8 cellular contexts compared by ENCODE assay signal in the genomic region with DNA sequence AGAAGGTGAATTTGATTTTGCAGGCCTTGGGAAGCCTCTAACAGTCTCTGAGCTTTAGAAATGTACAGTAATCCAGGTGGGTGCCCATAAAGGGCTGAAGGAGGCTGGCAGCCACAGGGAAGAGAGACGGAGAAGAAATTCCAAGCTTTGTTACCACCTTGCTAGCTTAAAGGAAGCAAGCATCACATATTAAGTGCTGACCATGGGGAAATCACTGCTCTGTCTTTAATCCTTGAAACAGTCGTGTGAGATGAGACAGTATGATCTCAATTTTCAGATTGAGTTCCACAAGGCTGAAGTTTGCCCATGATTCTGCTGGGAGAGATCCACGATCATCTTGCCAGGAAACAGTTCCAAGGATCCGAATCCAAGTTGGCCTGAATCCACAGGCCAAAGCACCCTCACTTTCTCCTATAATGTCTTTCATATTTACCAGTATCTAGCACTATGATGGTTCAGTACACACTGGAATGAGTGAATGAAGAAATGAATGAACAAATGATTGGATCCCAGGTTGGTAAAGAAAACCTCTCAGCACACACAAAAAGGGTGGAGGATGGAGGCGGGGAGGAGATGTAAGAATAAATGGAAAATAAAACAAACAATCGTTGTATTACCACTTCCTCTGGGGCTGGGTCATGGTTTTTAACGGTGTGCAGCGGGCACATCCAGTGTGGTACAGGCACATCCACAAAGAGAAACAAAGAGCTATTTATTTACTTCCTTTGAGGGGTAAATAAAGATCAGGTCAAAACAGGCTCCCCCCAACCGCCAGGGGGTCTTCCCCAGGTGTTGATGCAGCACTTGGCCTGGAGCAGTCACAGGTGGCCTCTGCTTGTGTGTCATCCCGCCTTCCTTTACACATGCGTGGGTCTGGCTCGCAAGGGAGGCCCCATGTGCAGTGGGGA. TPM values are rescaled to one million over a fixed set of nuclear protein-coding genes. Genes with fewer than 3 reads are reported as not detected.
DNase-seq lines count a peak whose midpoint lies in the region; ATAC-seq and TF ChIP-seq lines count a peak whose summit lies in the region.

No MANE protein-coding gene starts in this region.

- no peak for ATAC-seq in HG03469 (IDR thresholded peaks at IDR 0.05; ENCODE audit: unreplicated experiment)
- ATAC-seq in HG02884 (IDR thresholded peaks at IDR 0.05; ENCODE audit: unreplicated experiment) = no peak

- H3K9me3 Mint-ChIP-seq in T-helper 1 cell treated with Interleukin-12 subunit alpha and Interleukin-12 subunit beta and Interleukin-4 antibody, amounts not matched to agents 30 μg/mL and 1 μg/mL, for 36 hours = no peaks in the 10 kb centered on the region
- no peaks in the 10 kb centered on the region for H3K9me3 Mint-ChIP-seq in HFFc6

- peak overlapping the region in 1 of 2 donors; percentile 9 for H3K27ac ChIP-seq in coronary artery

- H3K4me1 Mint-ChIP-seq in T-helper 1 cell treated with Interleukin-12 subunit alpha and Interleukin-12 subunit beta and Interleukin-4 antibody, amounts not matched to agents 30 μg/mL and 1 μg/mL, for 36 hours (ENCODE audit: low read depth) = peaks cover 56% of the 10 kb centered on the region
- peaks cover 15% of the 10 kb centered on the region for H3K4me1 Mint-ChIP-seq in HFFc6 (ENCODE audit: low read depth)

- H3K4me3 ChIP-seq in coronary artery = no peak overlapping the region

- no peaks in the 10 kb centered on the region for H3K27me3 Mint-ChIP-seq in T-helper 1 cell treated with Interleukin-12 subunit alpha and Interleukin-12 subunit beta and Interleukin-4 antibody, amounts not matched to agents 30 μg/mL and 1 μg/mL, for 36 hours (ENCODE audit: low read depth)
- H3K27me3 Mint-ChIP-seq in HFFc6 (ENCODE audit: insufficient read depth) = peaks cover 12% of the 10 kb centered on the region

- TF ChIP-seq CTCF in HFFc6 (IDR thresholded peaks at IDR 0.05) (no peak), coronary artery (IDR thresholded peaks at IDR 0.05) (no peak)

- peak overlapping the region; percentile 80 for H3K4me3 Mint-ChIP-seq in T-helper 1 cell treated with Interleukin-12 subunit alpha and Interleukin-12 subunit beta and Interleukin-4 antibody, amounts not matched to agents 30 μg/mL and 1 μg/mL, for 36 hours
- H3K4me3 Mint-ChIP-seq in HFFc6 = no peak overlapping the region

- peak overlapping the region; percentile 99 for H3K27ac Mint-ChIP-seq in T-helper 1 cell treated with Interleukin-12 subunit alpha and Interleukin-12 subunit beta and Interleukin-4 antibody, amounts not matched to agents 30 μg/mL and 1 μg/mL, for 36 hours
- H3K27ac Mint-ChIP-seq in HFFc6 = no peak overlapping the region

- H3K36me3 Mint-ChIP-seq in T-helper 1 cell treated with Interleukin-12 subunit alpha and Interleukin-12 subunit beta and Interleukin-4 antibody, amounts not matched to agents 30 μg/mL and 1 μg/mL, for 36 hours (ENCODE audit: low read depth) = peaks cover 35% of the 10 kb centered on the region
- no peaks in the 10 kb centered on the region for H3K36me3 Mint-ChIP-seq in HFFc6 (ENCODE audit: low read depth)

- DNase-seq in GM19238 (ENCODE audit: insufficient read length, low spot score) (peak; percentile 60), HFFc6 (no peak), coronary artery (ENCODE audit: low spot score) (no peak)
- DNase-seq in central memory CD4-positive, alpha-beta T cell = peak; percentile 79
- DNase-seq in stimulated activated CD4-positive, alpha-beta T cell treated with anti-CD3 and anti-CD28 coated beads, TNF-alpha, amount 100 ng/mL, for 48 hours (ENCODE audit: low read depth in 3 of 3) = peak; percentile 47 to 57 (median 54)

RNA-seq across cellular contexts. Expression of gene TAF8, which starts 28.2 kb away (rescaled TPM):
- 10 to 100 TPM; 14.9 to 19.0 (median 16.0) TPM for total RNA-seq in HFFc6 (2021; fragmentation: NEBNext Ultra II Directional; extraction: Animal tissue kit (Norgen Biotek cat#: 25700))

Comparison
In these comparisons a context has a peak if more than half of its experiments do, and no peak if none do; other contexts are left out.
1. DNase-seq: peak in GM19238 (single experiment), central memory CD4-positive, alpha-beta T cell (single experiment) and stimulated activated CD4-positive, alpha-beta T cell treated with anti-CD3 and anti-CD28 coated beads, TNF-alpha, amount 100 ng/mL, for 48 hours (3 of 3); none in HFFc6 (single experiment) and coronary artery (single experiment).